ENCODE assay signal across 8 cellular contexts in genomic region chr19:6161271-6161850, GRCh38. TPM values are rescaled to one million over a fixed set of nuclear protein-coding genes. Genes with fewer than 3 reads are reported as not detected.
DNase-seq lines count a peak whose midpoint lies in the region; ATAC-seq and TF ChIP-seq lines count a peak whose summit lies in the region.

No MANE protein-coding gene starts in this region.

- intact Hi-C loops in colonic mucosa (cut with DNase I), result no loop called here

- H3K9me3 ChIP-seq in HEK293 (ENCODE audit: control insufficient read depth, insufficient read depth, low read depth, low read length), result no peaks in the 10 kb centered on the region
- no peaks in the 10 kb centered on the region for H3K9me3 ChIP-seq in colonic mucosa

- CTCF ChIA-PET in HEK293 (lab: Yijun Ruan, JAX), result no interaction called here

- H3K27ac Mint-ChIP-seq in T-helper 2 cell treated with Interferon-gamma antibody and Interleukin-4, amounts not matched to agents 5 μg/mL and 100 μg/mL, for 36 hours, result peak overlapping the region; percentile 11

- TF ChIP-seq CTCF in HEK293 (tag by site-specific recombination; IDR thresholded peaks at IDR 0.05) (no peak), colonic mucosa (IDR thresholded peaks at IDR 0.05) (no peak)

- peak overlapping the region; percentile 28 for H3K4me3 Mint-ChIP-seq in T-helper 2 cell treated with Interferon-gamma antibody and Interleukin-4, amounts not matched to agents 5 μg/mL and 100 μg/mL, for 36 hours

- H3K9me3 Mint-ChIP-seq in T-helper 2 cell treated with Interferon-gamma antibody and Interleukin-4, amounts not matched to agents 5 μg/mL and 100 μg/mL, for 36 hours, result peaks cover 13% of the 10 kb centered on the region

- peaks cover 5% of the 10 kb centered on the region for H3K36me3 Mint-ChIP-seq in T-helper 2 cell treated with Interferon-gamma antibody and Interleukin-4, amounts not matched to agents 5 μg/mL and 100 μg/mL, for 36 hours (ENCODE audit: low read depth)

- no peak overlapping the region for H3K4me3 ChIP-seq in HEK293 (ENCODE audit: low read depth, low read length)
- no peak overlapping the region for H3K4me3 ChIP-seq in colonic mucosa

- H3K9ac ChIP-seq in colonic mucosa (ENCODE audit: low read depth in 2 of 2, low read length in 2 of 2), result no peak overlapping the region

- POLR2A ChIA-PET in HEK293 (lab: Yijun Ruan, JAX), result no interaction called here

- H3K27me3 ChIP-seq in colonic mucosa, result no peaks in the 10 kb centered on the region

- ATAC-seq in GM18867 (IDR thresholded peaks at IDR 0.05; ENCODE audit: unreplicated experiment), result no peak

- H3K4me1 ChIP-seq in HEK293 (ENCODE audit: control insufficient read depth, insufficient read depth, low read length), result no peaks in the 10 kb centered on the region
- H3K4me1 ChIP-seq in colonic mucosa, result no peaks in the 10 kb centered on the region

- no peak overlapping the region for H3K27ac ChIP-seq in HEK293 (ENCODE audit: extremely low read depth, low read depth, low read length)
- no peak overlapping the region for H3K27ac ChIP-seq in colonic mucosa

- no peaks in the 10 kb centered on the region for H3K36me3 ChIP-seq in HEK293 (ENCODE audit: control insufficient read depth in 2 of 2, insufficient read depth in 1 of 2, low read length in 2 of 2)
- no peaks in the 10 kb centered on the region for H3K36me3 ChIP-seq in colonic mucosa

- DNase-seq in CD1c-positive myeloid dendritic cell (ENCODE audit: extremely low spot score), result peak; percentile 93
- DNase-seq in T-helper 2 cell treated with Interferon-gamma antibody and Interleukin-4, amounts not matched to agents 5 μg/mL and 100 μg/mL, for 36 hours (ENCODE audit: low spot score), result peak; percentile 51
- peak; percentile 21 for DNase-seq in colonic mucosa
- peak; percentile 1 to 3 for DNase-seq in stimulated activated CD4-positive, alpha-beta T cell treated with anti-CD3 and anti-CD28 coated beads, Interleukin-15, amount 100 ng/mL, for 1 hour (ENCODE audit: low read depth in 1 of 2, low spot score in 1 of 2)
- DNase-seq in DMS114 treated with DMSO at 0.1 percent for 48 hours (lab: John Stamatoyannopoulos, UW; ENCODE audit: unreplicated experiment), result no peak
- DNase-seq in SK-N-DZ (ENCODE audit: low spot score), result no peak

- H3K27me3 Mint-ChIP-seq in T-helper 2 cell treated with Interferon-gamma antibody and Interleukin-4, amounts not matched to agents 5 μg/mL and 100 μg/mL, for 36 hours (ENCODE audit: low read depth), result no peaks in the 10 kb centered on the region

- peaks cover 6% of the 10 kb centered on the region for H3K4me1 Mint-ChIP-seq in T-helper 2 cell treated with Interferon-gamma antibody and Interleukin-4, amounts not matched to agents 5 μg/mL and 100 μg/mL, for 36 hours (ENCODE audit: low read depth)

TF ChIP-seq in HEK293, 187 proteins besides CTCF, POLR2A, EP300 and RAD21 (continues in another document):
- TF ChIP-seq KLF1 (tag by site-specific recombination; IDR thresholded peaks at IDR 0.05) (peak; percentile 95), TCF7L2 (IDR thresholded peaks at IDR 0.05; ENCODE audit: borderline replicate concordance, low read depth, low read length) (no peak), EGR2 (tag by site-specific recombination; IDR thresholded peaks at IDR 0.05; ENCODE audit: low read depth) (peak; percentile 99), ZNF398 (tag by site-specific recombination; IDR thresholded peaks at IDR 0.05) (0 out of 2 replicates have a peak, but pooled peaks have one; percentile 15), WT1 (tag by site-specific recombination; IDR thresholded peaks at IDR 0.05) (no peak), ZNF654 (tag by site-specific recombination; IDR thresholded peaks at IDR 0.05; ENCODE audit: low read depth) (no peak), ZNF366 (tag by site-specific recombination; conservative IDR thresholded peaks at IDR 0.05) (no peak), ZNF76 (tag by site-specific recombination; IDR thresholded peaks at IDR 0.05; ENCODE audit: borderline replicate concordance, low read depth) (no peak), ZFHX2 (tag by site-specific recombination; conservative IDR thresholded peaks at IDR 0.05) (peak; percentile 93), ZNF585B (tag by site-specific recombination; IDR thresholded peaks at IDR 0.05) (no peak), ZNF302 (tag by site-specific recombination; IDR thresholded peaks at IDR 0.05; ENCODE audit: low read depth) (no peak), ZNF514 (tag by site-specific recombination; IDR thresholded peaks at IDR 0.05) (no peak), ZNF704 (tag by site-specific recombination; IDR thresholded peaks at IDR 0.05) (no peak), AEBP2 (tag by site-specific recombination; IDR thresholded peaks at IDR 0.05; ENCODE audit: borderline replicate concordance) (no peak), SP3 (tag by site-specific recombination; IDR thresholded peaks at IDR 0.05) (peak; percentile 71), HIC1 (tag by site-specific recombination; IDR thresholded peaks at IDR 0.05) (no peak), SP2 (tag by site-specific recombination; IDR thresholded peaks at IDR 0.05) (peak; percentile 59), ZNF138 (tag by site-specific recombination; IDR thresholded peaks at IDR 0.05; ENCODE audit: borderline replicate concordance) (no peak), ZNF626 (tag by site-specific recombination; IDR thresholded peaks at IDR 0.05) (no peak)

RNA-seq across cellular contexts. Expression of gene ACSBG2, which starts 25.9 kb away (rescaled TPM):
- not detected for total RNA-seq in colonic mucosa
- not detected in 2 replicates for polyA plus RNA-seq in SK-N-DZ (2014; cell fraction: cytosol; rRNA removed)
- polyA plus RNA-seq in SK-N-DZ (2014; cell fraction: nucleus; rRNA removed), result not detected in 2 replicates

RNA-seq across cellular contexts. Expression of gene RFX2, which starts 51.1 kb away (rescaled TPM):
- 1 to 10 TPM; 6.2 to 7.3 TPM for total RNA-seq in colonic mucosa
- 9.5 and 10.0 TPM in 2 replicates for polyA plus RNA-seq in SK-N-DZ (2014; cell fraction: cytosol; rRNA removed)
- 5.5 and 8.8 TPM in 2 replicates for polyA plus RNA-seq in SK-N-DZ (2014; cell fraction: nucleus; rRNA removed)

Comparison
In these comparisons a context has a peak if more than half of its experiments do, and no peak if none do; other contexts are left out.
1. DNase-seq: peak in CD1c-positive myeloid dendritic cell (single experiment), T-helper 2 cell treated with Interferon-gamma antibody and Interleukin-4, amounts not matched to agents 5 μg/mL and 100 μg/mL, for 36 hours (single experiment), colonic mucosa (single experiment) and stimulated activated CD4-positive, alpha-beta T cell treated with anti-CD3 and anti-CD28 coated beads, Interleukin-15, amount 100 ng/mL, for 1 hour (2 of 2); none in DMS114 treated with DMSO at 0.1 percent for 48 hours (single experiment) and SK-N-DZ (single experiment).